ENCODE assay signal across 14 cellular contexts in genomic region chr1:212293579-212293978, GRCh38. TPM values are rescaled to one million over a fixed set of nuclear protein-coding genes. Genes with fewer than 3 reads are reported as not detected.
A peak's percentile ranks its signal among the peaks of the same experiment; 100 is the strongest.
DNase-seq lines count a peak whose midpoint lies in the region; ATAC-seq and TF ChIP-seq lines count a peak whose summit lies in the region.
"Had no signal": no experiment of that assay in that cellular context is flagged by ENCODE, and none has a peak within 500 bp of the region (broad histone marks: within the 10 kb centered on the region; RNA-seq: fewer than 3 reads in every experiment).

No MANE protein-coding gene starts in this region.

- TF ChIP-seq POLR2A in heart left ventricle (IDR thresholded peaks at IDR 0.05): no peak
- no peak for TF ChIP-seq POLR2A in uterus (IDR thresholded peaks at IDR 0.05)

- in situ Hi-C loops in astrocyte of the cerebellum (cut with HindIII; ENCODE audit: low sequenced_read_pairs): loop anchor here (25.0 kb wide), 1 partner anchor 231 kb away; no protein-coding TSS in a partner anchor

- H3K4me1 ChIP-seq in heart left ventricle (peaks cover 7 to 78% (median 64%) of the 10 kb centered on the region in 12 donors), uterus (peaks cover 0 to 19% of the 10 kb centered on the region in 2 donors)

- H3K27me3 Mint-ChIP-seq in immature natural killer cell (ENCODE audit: low read depth in 3 of 3): peaks cover 0 to 3% (median 0%) of the 10 kb centered on the region in 3 donors

- H3K36me3 Mint-ChIP-seq in immature natural killer cell: no peaks in the 10 kb centered on the region

- no peaks in the 10 kb centered on the region for H3K9me3 ChIP-seq in heart left ventricle
- no peaks in the 10 kb centered on the region for H3K9me3 ChIP-seq in uterus
- H3K9me3 ChIP-seq: mucosa of descending colon, thoracic aorta had no signal

- peak overlapping the region in 4 of 5 donors; percentile 20 to 39 (median 34) for H3K4me3 Mint-ChIP-seq in immature natural killer cell

- H3K4me1 Mint-ChIP-seq in immature natural killer cell: peaks cover 78 to 85% of the 10 kb centered on the region in 2 donors

- TF ChIP-seq CTCF in heart left ventricle (IDR thresholded peaks at IDR 0.05): peak in 8 of 12 donors; percentile 17 to 40 (median 34)
- peak; percentile 41 for TF ChIP-seq CTCF in astrocyte of the cerebellum (IDR thresholded peaks at IDR 0.05; ENCODE audit: low read depth, low read length, missing control alignments)
- peak; percentile 9 to 31 (median 18) for TF ChIP-seq CTCF in uterus (IDR thresholded peaks at IDR 0.05)

- 19 to 64% (median 50%) methylated on average over 1 of the region's 1 CpG for WGBS in heart left ventricle, 4 donors

- ATAC-seq in heart left ventricle (peak in 2 of 4 donors; percentile 47 to 57), GM21423 (IDR thresholded peaks at IDR 0.05; ENCODE audit: unreplicated experiment) (no peak)
- ATAC-seq: activated T-cell treated with anti-CD3 and anti-CD28 coated beads, Interleukin-2, amount 50 U/mL, for 4 hours; mucosa of descending colon had no signal

- H3K27ac Mint-ChIP-seq in immature natural killer cell: peak overlapping the region in 3 of 6 donors; percentile 34 to 58 (median 34)

- H3K27ac ChIP-seq in heart left ventricle (peak overlapping the region in 2 of 12 donors; percentile 8), uterus (peak overlapping the region in 1 of 2 donors; percentile 17)
- H3K27ac ChIP-seq: thoracic aorta had no signal

- intact Hi-C loops in heart left ventricle (cut with DNase I) (loop anchor here (2.0 to 10.0 kb wide), 9 partner anchors 34 to 223 kb away; no protein-coding TSS in a partner anchor), cardiac septum (cut with DNase I) (loop anchor here (5.0 kb wide), 2 partner anchors 74 to 139 kb away; partner anchors contain the start of gene NENF), uterus (cut with DNase I; ENCODE audit: low total_unique reads) (no loop called here)

- H3K27me3 ChIP-seq in heart left ventricle (no peaks in the 10 kb centered on the region), uterus (no peaks in the 10 kb centered on the region)

- H3K4me3 ChIP-seq in heart left ventricle (no peak overlapping the region), astrocyte of the cerebellum (ENCODE audit: low read depth, low read length) (no peak overlapping the region), uterus (no peak overlapping the region)
- H3K4me3 ChIP-seq: mucosa of descending colon, thoracic aorta had no signal

- H3K9me3 Mint-ChIP-seq in immature natural killer cell: no peaks in the 10 kb centered on the region
- H3K9me3 Mint-ChIP-seq: activated T-cell treated with anti-CD3 and anti-CD28 coated beads, Interleukin-2, amount 50 U/mL, for 4 hours; T-helper 1 cell treated with Interleukin-12 subunit alpha and Interleukin-12 subunit beta and Interleukin-4 antibody, amounts not matched to agents 30 μg/mL and 1 μg/mL, for 36 hours had no signal

- H3K36me3 ChIP-seq in heart left ventricle: no peaks in the 10 kb centered on the region
- H3K36me3 ChIP-seq in uterus: no peaks in the 10 kb centered on the region
- H3K36me3 ChIP-seq: thoracic aorta had no signal

- DNase-seq in heart left ventricle (no peak), cardiac septum (ENCODE audit: low spot score) (no peak), astrocyte of the cerebellum (ENCODE audit: low read depth) (no peak), immature natural killer cell (no peak), uterus (no peak), NCI-H345 treated with DMSO at 0.1 percent for 48 hours (lab: John Stamatoyannopoulos, UW; ENCODE audit: unreplicated experiment) (no peak), NCI-H774 (lab: John Stamatoyannopoulos, UW) (no peak)
- DNase-seq: activated T-cell treated with anti-CD3 and anti-CD28 coated beads, Interleukin-2, amount 50 U/mL, for 4 hours; mucosa of descending colon; NCI-H1436 treated with DMSO at 0.1 percent for 48 hours; stimulated activated CD4-positive, alpha-beta T cell treated with anti-CD3 and anti-CD28 coated beads, Interleukin-1b, Interleukin-23, amount 100 ng/mL, for 48 hours had no signal

RNA-seq across cellular contexts. Expression of gene PPP2R5A, which starts 8.4 kb away (rescaled TPM):
- total RNA-seq in heart left ventricle (100 to 1,000 TPM in 1 of 9 donors, 10 to 100 TPM in 8; 52.0 to 102 (median 63.5) TPM), cardiac septum (68.1 TPM), uterus (10 to 100 TPM; 14.9 to 44.4 (median 34.6) TPM)
- polyA plus RNA-seq in heart left ventricle (100 to 1,000 TPM in 1 of 2 donors, 10 to 100 TPM in 1; 44.7 to 108 TPM), immature natural killer cell (10 to 100 TPM; 57.0 to 87.2 (median 64.6) TPM)
